ENCODE assay signal across 8 cellular contexts in the genomic region with DNA sequence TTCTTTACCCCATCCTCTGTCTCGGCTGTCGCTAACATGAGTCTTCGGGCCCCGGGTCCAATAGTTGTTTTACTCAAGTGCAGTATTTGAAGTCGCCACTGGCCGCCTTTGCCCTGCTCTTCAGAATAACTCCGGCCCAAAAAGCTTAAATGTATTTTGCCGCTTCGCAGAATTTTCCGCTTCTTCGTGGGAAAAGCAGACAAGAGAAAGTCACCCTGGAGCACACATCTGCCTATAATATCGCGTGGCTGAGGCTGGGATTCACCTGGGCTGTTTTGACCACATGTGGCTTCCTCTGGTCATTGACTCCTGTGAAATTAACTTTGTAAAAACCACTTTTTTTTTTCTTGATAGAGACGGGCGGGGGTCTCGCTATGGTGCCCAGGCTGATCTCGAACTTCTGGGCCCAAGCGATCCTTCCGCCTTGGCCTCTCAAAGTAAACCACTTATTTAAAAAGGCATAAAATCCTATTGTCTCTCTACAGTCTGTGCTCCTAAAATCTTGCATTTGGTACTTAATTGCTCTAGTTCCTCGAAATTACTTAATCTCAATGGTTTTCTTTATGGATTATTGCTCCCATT. TPM values are rescaled to one million over a fixed set of nuclear protein-coding genes. Genes with fewer than 3 reads are reported as not detected.
DNase-seq lines count a peak whose midpoint lies in the region; TF ChIP-seq lines count a peak whose summit lies in the region.

No MANE protein-coding gene starts in this region.

- H3K4me2 ChIP-seq in SK-N-SH (peak overlapping the region; percentile 96), fibroblast of lung (ENCODE audit: extremely low read depth, insufficient read depth, low read length) (peak overlapping the region; percentile 83), trophoblast cell (ENCODE audit: low read length) (peak overlapping the region; percentile 78)

- no peak for TF ChIP-seq EP300 in SK-N-SH (IDR thresholded peaks at IDR 0.05; ENCODE audit: borderline replicate concordance in 1 of 2, low read depth in 1 of 2, low read length in 1 of 2)

- H3K14ac ChIP-seq in trophoblast cell (ENCODE audit: low read length) = peak overlapping the region; percentile 60

- H3K27me3 ChIP-seq in SK-N-SH (ENCODE audit: insufficient read depth) = no peaks in the 10 kb centered on the region; the same call in 1 of the 2 replicates
- no peaks in the 10 kb centered on the region for H3K27me3 ChIP-seq in fibroblast of lung (ENCODE audit: control insufficient read depth, insufficient read depth, low read length)
- H3K27me3 ChIP-seq in trophoblast cell (ENCODE audit: insufficient read depth, low read length) = no peaks in the 10 kb centered on the region

- CTCF ChIA-PET in SK-N-SH (lab: Yijun Ruan, JAX) = interaction anchor here (1.5 kb wide), 1 partner anchor 12 kb away, joined by 4 read pairs; no protein-coding TSS in a partner anchor

- H3K79me2 ChIP-seq in SK-N-SH (ENCODE audit: insufficient read depth) (peaks cover 55% of the 10 kb centered on the region), fibroblast of lung (ENCODE audit: control insufficient read depth, insufficient read depth, low read length) (peaks cover 25% of the 10 kb centered on the region), trophoblast cell (ENCODE audit: control insufficient read depth, insufficient read depth, low read length, poor library complexity) (peaks cover 12% of the 10 kb centered on the region)

- H2BK12ac ChIP-seq in trophoblast cell (ENCODE audit: low read length) = peak overlapping the region; percentile 20

- H3K4me1 ChIP-seq in SK-N-SH (ENCODE audit: control insufficient read depth in 1 of 2, insufficient read depth in 2 of 2, low read depth in 1 of 2, low read length in 1 of 2) = peaks cover 0 to 7% of the 10 kb centered on the region in 2 experiments; a peak in 3 of 4 replicates
- H3K4me1 ChIP-seq in fibroblast of lung (ENCODE audit: control insufficient read depth, extremely low read depth, insufficient read depth, low read length) = no peaks in the 10 kb centered on the region
- no peaks in the 10 kb centered on the region for H3K4me1 ChIP-seq in trophoblast cell (ENCODE audit: control insufficient read depth in 1 of 2, insufficient read depth in 2 of 2, low read length in 2 of 2)

- 5% methylated on average over 18 of the region's 20 CpGs for WGBS in SK-N-SH (ENCODE audit: low lambda C conversion rate)
- WGBS in trophoblast cell (ENCODE audit: extremely low coverage, insufficient coverage, insufficient read length) = no CpG with 5 or more reads among the region's 20 CpGs

- POLR2A ChIA-PET in SK-N-SH (lab: Yijun Ruan, JAX) = interaction anchor here (0.6 to 0.9 kb wide), 3 partner anchors 9 to 114 kb away, joined by 3 to 5 read pairs (median 4); no protein-coding TSS in a partner anchor

- DNase-seq in ELR (ENCODE audit: low read depth) (peak; percentile 42), HCEC 1CT (peak; percentile 16), SK-N-SH (no peak), fibroblast of lung (ENCODE audit: low read depth in 2 of 2) (peak; percentile 15 to 23), trophoblast cell (peak; percentile 25 to 55), NOMO-1 treated with DMSO at 0.1 percent for 48 hours (lab: John Stamatoyannopoulos, UW; ENCODE audit: unreplicated experiment) (no peak), COLO829 (ENCODE audit: low spot score) (no peak)
- DNase-seq in stimulated activated CD4-positive, alpha-beta T cell treated with anti-CD3 and anti-CD28 coated beads, Interleukin-2, amount 100 ng/mL, for 48 hours = no peak

- H2AK5ac ChIP-seq in trophoblast cell (ENCODE audit: low read length) = peak overlapping the region; percentile 21

- peak overlapping the region; percentile 89 for H2BK5ac ChIP-seq in trophoblast cell (ENCODE audit: low read depth, low read length, poor library complexity)

- H3F3A ChIP-seq in SK-N-SH (replicated peaks; ENCODE audit: insufficient read depth) = peaks cover 4% of the 10 kb centered on the region

- TF ChIP-seq CTCF in SK-N-SH (IDR thresholded peaks at IDR 0.05) (no peak; the same call in none of the 2 replicates), fibroblast of lung (conservative IDR thresholded peaks at IDR 0.05 in 1 of 2, IDR thresholded peaks at IDR 0.05 in 1 of 2; ENCODE audit: low read depth in 1 of 2, low read length in 2 of 2) (no peak)

- peak overlapping the region; percentile 71 for H3K18ac ChIP-seq in trophoblast cell (ENCODE audit: low read length)

- H3K9ac ChIP-seq in SK-N-SH = peak overlapping the region; percentile 81
- H3K9ac ChIP-seq in fibroblast of lung (ENCODE audit: insufficient read depth, low read length) = peak overlapping the region; percentile 80
- peak overlapping the region; percentile 88 for H3K9ac ChIP-seq in trophoblast cell (ENCODE audit: low read length)

- no peak overlapping the region for H3K23ac ChIP-seq in trophoblast cell (ENCODE audit: low read length)

- H4K12ac ChIP-seq in trophoblast cell (ENCODE audit: low read depth, low read length) = peak overlapping the region; percentile 6

- H3K27ac ChIP-seq in SK-N-SH (ENCODE audit: low read depth in 2 of 2, low read length in 1 of 2) (peak overlapping the region; percentile 72 to 83), fibroblast of lung (ENCODE audit: insufficient read depth, low read length) (peak overlapping the region; percentile 72), trophoblast cell (ENCODE audit: low read depth, low read length) (peak overlapping the region; percentile 80)

- H4K8ac ChIP-seq in trophoblast cell (ENCODE audit: low read depth, low read length) = peak overlapping the region; percentile 92

- no peaks in the 10 kb centered on the region for H3K9me3 ChIP-seq in SK-N-SH
- no peaks in the 10 kb centered on the region for H3K9me3 ChIP-seq in fibroblast of lung (ENCODE audit: control insufficient read depth, insufficient read depth, low read depth, low read length)
- no peaks in the 10 kb centered on the region for H3K9me3 ChIP-seq in trophoblast cell (ENCODE audit: insufficient read depth, low read depth, low read length)

- no peak for TF ChIP-seq RAD21 in SK-N-SH (IDR thresholded peaks at IDR 0.05; ENCODE audit: low read length)

- peak overlapping the region; percentile 80 to 87 for H3K4me3 ChIP-seq in SK-N-SH (ENCODE audit: low read depth in 2 of 2, low read length in 1 of 2)
- H3K4me3 ChIP-seq in fibroblast of lung (replicated peaks in 1 of 4; ENCODE audit: control extremely low read depth in 1 of 4, insufficient read depth in 1 of 4, low read depth in 3 of 4, low read length in 4 of 4) = peak overlapping the region; percentile 84 to 90 (median 87)
- peak overlapping the region; percentile 93 for H3K4me3 ChIP-seq in trophoblast cell (ENCODE audit: low read depth, low read length)

- H4K20me1 ChIP-seq in SK-N-SH (ENCODE audit: insufficient read depth) (0 out of 2 replicates have a peak, but pooled peaks cover 5% of the 10 kb centered on the region), fibroblast of lung (ENCODE audit: control insufficient read depth, extremely low read depth, insufficient read depth, low read length) (no peaks in the 10 kb centered on the region)

- no peaks in the 10 kb centered on the region for H3K9me2 ChIP-seq in SK-N-SH

- peaks cover 7% of the 10 kb centered on the region for H3K79me1 ChIP-seq in trophoblast cell (ENCODE audit: low read length)

- peak overlapping the region; percentile 91 for H4K91ac ChIP-seq in trophoblast cell (ENCODE audit: low read depth, low read length)

- peak overlapping the region; percentile 94 for H2BK120ac ChIP-seq in trophoblast cell (ENCODE audit: insufficient read depth, low read length, poor library complexity)

- H3K4ac ChIP-seq in trophoblast cell (ENCODE audit: low read depth, low read length) = peak overlapping the region; percentile 52

- peaks cover 2 to 7% of the 10 kb centered on the region in 2 experiments for H3K36me3 ChIP-seq in SK-N-SH (replicated peaks in 1 of 2; ENCODE audit: control insufficient read depth in 1 of 2, insufficient read depth in 2 of 2, low read length in 1 of 2)
- no peaks in the 10 kb centered on the region for H3K36me3 ChIP-seq in fibroblast of lung (ENCODE audit: control insufficient read depth, insufficient read depth, low read length)
- H3K36me3 ChIP-seq in trophoblast cell (ENCODE audit: control insufficient read depth in 1 of 2, insufficient read depth in 2 of 2, low read length in 2 of 2) = peaks cover 0 to 6% of the 10 kb centered on the region in 2 experiments

- H2AFZ ChIP-seq in SK-N-SH (ENCODE audit: low read depth) = peak overlapping the region; percentile 87
- H2AFZ ChIP-seq in fibroblast of lung (ENCODE audit: low read length) = peak overlapping the region; percentile 85
- peak overlapping the region; percentile 76 for H2AFZ ChIP-seq in trophoblast cell (ENCODE audit: insufficient read depth, low read length, poor library complexity)

TF ChIP-seq in SK-N-SH, 30 proteins besides CTCF, POLR2A, EP300 and RAD21:
- TF ChIP-seq RFX5 (IDR thresholded peaks at IDR 0.05; ENCODE audit: low read length) = no peak
- TF ChIP-seq TEAD4 (IDR thresholded peaks at IDR 0.05; ENCODE audit: borderline replicate concordance, insufficient read depth) = no peak
- no peak for TF ChIP-seq TAF1 (IDR thresholded peaks at IDR 0.05; ENCODE audit: borderline replicate concordance, low read depth, low read length)
- TF ChIP-seq RXRA (IDR thresholded peaks at IDR 0.05; ENCODE audit: borderline replicate concordance, low read depth) = no peak
- TF ChIP-seq USF2 (IDR thresholded peaks at IDR 0.05; ENCODE audit: borderline replicate concordance, low read depth, low read length) = no peak
- no peak for TF ChIP-seq GATA2 (CRISPR knock-in tag; IDR thresholded peaks at IDR 0.05)
- no peak for TF ChIP-seq MXI1 (IDR thresholded peaks at IDR 0.05; ENCODE audit: low read depth, low read length)

RNA-seq across cellular contexts. Expression of gene CNOT10, which starts 0.7 kb away (rescaled TPM):
- polyA plus RNA-seq in SK-N-SH (2012; rRNA removed) = 23.5 and 27.4 TPM in 2 replicates
- polyA plus RNA-seq in SK-N-SH (2012; cell fraction: cytosol; rRNA removed) = 20.6 and 23.8 TPM in 2 replicates
- 21.0 and 30.4 TPM in 2 replicates for polyA plus RNA-seq in SK-N-SH (2012; cell fraction: nucleus; rRNA removed)
- 28.6 and 28.8 TPM in 2 replicates for total RNA-seq in fibroblast of lung
- polyA plus RNA-seq in fibroblast of lung = 16.9 and 17.5 TPM in 2 replicates
- polyA plus RNA-seq in fibroblast of lung (2012) = 10.2 and 10.9 TPM in 2 replicates
- 1.8 and 14.1 TPM in 2 replicates for polyA minus RNA-seq in fibroblast of lung (ENCODE audit: low replicate concordance)
- polyA plus RNA-seq in trophoblast cell (2013) = 17.7 and 17.8 TPM in 2 replicates

Comparison
In these comparisons a context has a peak if more than half of its experiments do, and no peak if none do; other contexts are left out.
1. DNase-seq: peak in ELR (single experiment), HCEC 1CT (single experiment), fibroblast of lung (2 of 2) and trophoblast cell (2 of 2); none in SK-N-SH (single experiment), stimulated activated CD4-positive, alpha-beta T cell treated with anti-CD3 and anti-CD28 coated beads, Interleukin-2, amount 100 ng/mL, for 48 hours (0 of 2), NOMO-1 treated with DMSO at 0.1 percent for 48 hours (single experiment) and COLO829 (single experiment).
2. Peak in every context shown above with its lines, with median percentiles within 50 percentile points of each other: H2AFZ ChIP-seq, H3K27ac ChIP-seq, H3K4me2 ChIP-seq, H3K4me3 ChIP-seq and H3K9ac ChIP-seq.